ENCODE assay signal across 17 cellular contexts in the genomic region with DNA sequence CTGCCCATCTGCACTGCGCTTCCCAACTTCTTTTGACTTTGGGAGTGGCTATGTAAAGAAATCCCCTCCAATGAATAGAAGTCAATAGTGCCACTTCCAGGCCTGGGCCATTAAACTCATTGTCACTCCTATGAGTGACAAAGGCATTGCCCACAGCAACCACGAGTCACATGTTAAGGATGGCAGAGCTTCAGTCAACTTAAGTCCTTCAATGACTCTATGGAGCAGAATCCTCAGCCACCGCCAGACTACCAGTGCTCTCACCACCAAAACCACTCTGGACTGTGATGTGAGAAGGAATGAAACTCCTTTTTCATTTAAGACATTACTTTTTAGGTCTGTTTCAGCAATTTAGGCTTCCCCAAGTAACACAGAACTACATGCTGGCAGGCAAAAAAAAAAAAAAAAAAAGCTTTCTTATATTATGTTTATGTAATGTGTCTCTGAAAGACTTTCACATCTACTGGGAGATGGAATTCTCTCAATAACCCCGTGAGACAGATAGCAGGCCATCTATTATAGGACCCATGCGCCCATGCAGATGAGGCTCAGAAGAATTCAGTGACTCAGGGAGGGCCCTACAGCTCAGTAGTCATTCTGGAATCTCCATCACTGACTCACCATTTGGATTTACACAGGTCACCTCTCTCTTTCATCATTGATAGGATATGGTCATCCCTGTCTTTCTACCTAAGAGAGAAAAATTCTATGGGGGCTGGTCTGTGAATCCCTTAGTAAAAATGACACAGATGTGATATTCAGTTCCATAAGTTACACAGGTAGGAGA.
DNase-seq lines count a peak whose midpoint lies in the region; ATAC-seq and TF ChIP-seq lines count a peak whose summit lies in the region.
"Had no signal": no experiment of that assay in that cellular context is flagged by ENCODE, and none has a peak within 500 bp of the region (broad histone marks: within the 10 kb centered on the region; RNA-seq: fewer than 3 reads in every experiment).

No MANE protein-coding gene starts in this region.

- no peak overlapping the region for H3K4me3 Mint-ChIP-seq in T-helper 17 cell
- H3K4me3 Mint-ChIP-seq: CD4-positive, alpha-beta T cell; naive B cell; type B pancreatic cell had no signal

- H3K9me3 ChIP-seq in T-helper 17 cell (ENCODE audit: control insufficient read depth, low read length, poor library complexity, severe bottlenecking), result no peaks in the 10 kb centered on the region
- H3K9me3 ChIP-seq: esophagus muscularis mucosa, left lung had no signal

- H3K36me3 Mint-ChIP-seq in T-helper 17 cell (ENCODE audit: low read depth), result no peaks in the 10 kb centered on the region
- H3K36me3 Mint-ChIP-seq: naive B cell, type B pancreatic cell had no signal

- peaks cover 23% of the 10 kb centered on the region for H3K27me3 Mint-ChIP-seq in T-helper 17 cell
- H3K27me3 Mint-ChIP-seq: CD4-positive, alpha-beta T cell; type B pancreatic cell had no signal

- POLR2A ChIA-PET in HEK293T (lab: Yijun Ruan, JAX), result no interaction called here

- ATAC-seq in T-helper 17 cell, result no peak
- ATAC-seq: left lung had no signal

- DNase-seq in AG20443 (ENCODE audit: low spot score) (peak; percentile 21), ELR (ENCODE audit: low read depth) (peak; percentile 91), SW480 (ENCODE audit: low spot score) (peak; percentile 64), kidney glomerular epithelial cell (lab: John Stamatoyannopoulos, UW) (peak; percentile 85), COR-L47 (lab: John Stamatoyannopoulos, UW) (no peak), HEK293T (ENCODE audit: extremely low spot score) (no peak), T-helper 17 cell (no peak)
- DNase-seq: amygdala; CD4-positive, alpha-beta T cell; hippocampal formation; left lung; naive B cell; NCI-H1092; stimulated activated CD4-positive, alpha-beta T cell treated with anti-CD3 and anti-CD28 coated beads, Interleukin-2, amount 100 ng/mL, for 24 hours; WERI-Rb-1 had no signal

- no peak overlapping the region for H3K27ac Mint-ChIP-seq in T-helper 17 cell
- H3K27ac Mint-ChIP-seq: CD4-positive, alpha-beta T cell; naive B cell; type B pancreatic cell had no signal

- CTCF ChIA-PET in HEK293T (lab: Yijun Ruan, JAX), result no interaction called here

- no peaks in the 10 kb centered on the region for H3K4me1 Mint-ChIP-seq in T-helper 17 cell
- H3K4me1 Mint-ChIP-seq: naive B cell had no signal

TF ChIP-seq in HEK293T, 16 proteins besides CTCF, POLR2A, EP300 and RAD21:
- TF ChIP-seq L3MBTL2 (conservative IDR thresholded peaks at IDR 0.05), result no peak
TF ChIP-seq in HEK293T: peak in this region for 0.

Comparison
In these comparisons a context has a peak if more than half of its experiments do, and no peak if none do; other contexts are left out.
1. DNase-seq: peak in AG20443 (single experiment), ELR (single experiment), SW480 (single experiment) and kidney glomerular epithelial cell (single experiment); none in COR-L47 (single experiment), HEK293T (single experiment) and T-helper 17 cell (0 of 3).